In genomic region chr11:65206901-65207300, GRCh38 we compare ENCODE assay signal across 19 cellular contexts. TPM values are rescaled to one million over a fixed set of nuclear protein-coding genes. Genes with fewer than 3 reads are reported as not detected.
DNase-seq lines count a peak whose midpoint lies in the region; ATAC-seq and TF ChIP-seq lines count a peak whose summit lies in the region.
"Had no signal": no experiment of that assay in that cellular context is flagged by ENCODE, and none has a peak within 500 bp of the region (broad histone marks: within the 10 kb centered on the region; RNA-seq: fewer than 3 reads in every experiment).

No MANE protein-coding gene starts in this region.

- H4K8ac ChIP-seq in neuronal stem cell (ENCODE audit: low read depth, low read length): no peak overlapping the region

- no peak overlapping the region for H3K4ac ChIP-seq in neuronal stem cell (ENCODE audit: low read length)

- H3K79me1 ChIP-seq in neuronal stem cell (ENCODE audit: low read depth, low read length): no peaks in the 10 kb centered on the region

- no peak for TF ChIP-seq CTCF in left ventricle myocardium inferior (IDR thresholded peaks at IDR 0.05; ENCODE audit: borderline replicate concordance)

- no peak overlapping the region for H3K18ac ChIP-seq in neuronal stem cell (ENCODE audit: low read length)

- no peak for ATAC-seq in HG03280 (IDR thresholded peaks at IDR 0.05; ENCODE audit: unreplicated experiment)
- ATAC-seq: CD8-positive, alpha-beta T cell had no signal

- H3K9ac ChIP-seq in neuronal stem cell (ENCODE audit: low read depth, low read length, poor library complexity): no peak overlapping the region
- H3K9ac ChIP-seq: KMS-11 had no signal

- H3K4me2 ChIP-seq in neuronal stem cell (ENCODE audit: insufficient read depth, low read length, poor library complexity, severe bottlenecking): no peak overlapping the region
- H3K4me2 ChIP-seq: KMS-11 had no signal

- no peak overlapping the region for H3K14ac ChIP-seq in neuronal stem cell (ENCODE audit: low read length)

- H2BK5ac ChIP-seq in neuronal stem cell (ENCODE audit: low read length): no peak overlapping the region

- peak overlapping the region; percentile 19 for H2AK5ac ChIP-seq in neuronal stem cell (ENCODE audit: low read depth, low read length)

- H2BK12ac ChIP-seq in neuronal stem cell (ENCODE audit: low read length): no peak overlapping the region

- no peak overlapping the region for H4K91ac ChIP-seq in neuronal stem cell (ENCODE audit: low read depth, low read length, poor library complexity)

- H3K27me3 ChIP-seq in left ventricle myocardium inferior (ENCODE audit: low read depth): no peaks in the 10 kb centered on the region
- H3K27me3 ChIP-seq in neuronal stem cell (ENCODE audit: control insufficient read depth in 3 of 3, insufficient read depth in 3 of 3, low read depth in 1 of 3, low read length in 3 of 3): no peaks in the 10 kb centered on the region
- H3K27me3 ChIP-seq: SJCRH30 had no signal

- WGBS in neuronal stem cell (ENCODE audit: extremely low coverage in 2 of 2, insufficient read length in 2 of 2, insufficient replicate concordance in 1 of 2), 2 donors: no CpG with 5 or more reads among the region's 7 CpGs

- no peak overlapping the region for H2BK120ac ChIP-seq in neuronal stem cell (ENCODE audit: low read depth, low read length)

- H3K9me3 ChIP-seq in left ventricle myocardium inferior (replicated peaks): no peaks in the 10 kb centered on the region
- peaks cover 0 to 2% of the 10 kb centered on the region in 2 donors for H3K9me3 ChIP-seq in neuronal stem cell (replicated peaks in 1 of 2; ENCODE audit: control insufficient read depth in 2 of 2, insufficient read depth in 1 of 2, low read depth in 1 of 2, low read length in 2 of 2)
- H3K9me3 ChIP-seq: SJCRH30 had no signal

- H3K36me3 ChIP-seq in left ventricle myocardium inferior (peaks cover 77% of the 10 kb centered on the region), neuronal stem cell (replicated peaks in 1 of 2; ENCODE audit: control insufficient read depth in 2 of 2, insufficient read depth in 2 of 2, low read length in 2 of 2) (peaks cover 12 to 50% of the 10 kb centered on the region in 2 donors)
- H3K36me3 ChIP-seq: SJCRH30 had no signal

- no peak overlapping the region for H2BK15ac ChIP-seq in neuronal stem cell (ENCODE audit: low read length)

- H3K4me1 ChIP-seq in left ventricle myocardium inferior (peaks cover 6% of the 10 kb centered on the region), neuronal stem cell (ENCODE audit: control insufficient read depth in 2 of 2, insufficient read depth in 1 of 2, low read depth in 1 of 2, low read length in 2 of 2) (peaks cover 0 to 3% of the 10 kb centered on the region in 2 donors)
- H3K4me1 ChIP-seq: SJCRH30 had no signal

- DNase-seq in cardiac septum (ENCODE audit: low spot score) (peak; percentile 43), left ventricle myocardium inferior (no peak), ecto neural progenitor cell (ENCODE audit: low spot score) (peak; percentile 38), neuronal stem cell (ENCODE audit: low spot score) (no peak), CD1c-positive myeloid dendritic cell (ENCODE audit: extremely low spot score) (no peak), HCEC 1CT (no peak)
- DNase-seq: Calu3; CD8-positive, alpha-beta T cell; HFFc6; NCI-H1092; NCI-H1436 treated with DMSO at 0.1 percent for 48 hours; NCI-H2029; SJCRH30 had no signal

- H2AFZ ChIP-seq in neuronal stem cell (ENCODE audit: low read length): no peak overlapping the region

- intact Hi-C loops in cardiac septum (cut with DNase I): no loop called here
- intact Hi-C loops in left ventricle myocardium inferior (cut with micrococcal nuclease): no loop called here

- H3K4me3 ChIP-seq in left ventricle myocardium inferior: no peak overlapping the region
- no peak overlapping the region for H3K4me3 ChIP-seq in neuronal stem cell (ENCODE audit: low read length in 2 of 2)
- H3K4me3 ChIP-seq: SJCRH30 had no signal

- H3K27ac ChIP-seq in left ventricle myocardium inferior (replicated peaks): no peak overlapping the region
- H3K27ac ChIP-seq in neuronal stem cell (replicated peaks; ENCODE audit: low read length): no peak overlapping the region
- H3K27ac ChIP-seq: KMS-11, SJCRH30 had no signal

- no peak overlapping the region for H3K23ac ChIP-seq in neuronal stem cell (ENCODE audit: low read depth, low read length, poor library complexity)

RNA-seq across cellular contexts. Expression of gene CAPN1, which starts 25.2 kb away (rescaled TPM):
- total RNA-seq in cardiac septum (89.6 TPM), left ventricle myocardium inferior (74.6 TPM)
- polyA plus RNA-seq in neuronal stem cell (2013, experiment 1 of 2): 35.4 TPM
- 33.4 TPM for polyA plus RNA-seq in neuronal stem cell (2013, experiment 2 of 2)

RNA-seq across cellular contexts. Expression of gene SPDYC, which starts 36.9 kb away (rescaled TPM):
- total RNA-seq in cardiac septum (not detected), left ventricle myocardium inferior (not detected)
- 0.06 TPM for polyA plus RNA-seq in neuronal stem cell (2013, experiment 1 of 2)
- not detected for polyA plus RNA-seq in neuronal stem cell (2013, experiment 2 of 2)
- total RNA-seq: Calu3; CD8-positive, alpha-beta T cell; H1; HFFc6; M059J; NCI-H460 had no signal
- polyA plus RNA-seq: BJ had no signal

RNA-seq across cellular contexts. Expression of gene POLA2, which starts 54.9 kb away (rescaled TPM):
- total RNA-seq in cardiac septum (3.5 TPM), left ventricle myocardium inferior (3.8 TPM)
- polyA plus RNA-seq in neuronal stem cell (2013, experiment 1 of 2): 13.5 TPM
- polyA plus RNA-seq in neuronal stem cell (2013, experiment 2 of 2): 13.4 TPM

Comparison
In these comparisons a context has a peak if more than half of its experiments do, and no peak if none do; other contexts are left out.
1. DNase-seq: peak in cardiac septum (single experiment) and ecto neural progenitor cell (single experiment); none in left ventricle myocardium inferior (single experiment), neuronal stem cell (single experiment), CD1c-positive myeloid dendritic cell (single experiment) and HCEC 1CT (single experiment).